In the genomic region with DNA sequence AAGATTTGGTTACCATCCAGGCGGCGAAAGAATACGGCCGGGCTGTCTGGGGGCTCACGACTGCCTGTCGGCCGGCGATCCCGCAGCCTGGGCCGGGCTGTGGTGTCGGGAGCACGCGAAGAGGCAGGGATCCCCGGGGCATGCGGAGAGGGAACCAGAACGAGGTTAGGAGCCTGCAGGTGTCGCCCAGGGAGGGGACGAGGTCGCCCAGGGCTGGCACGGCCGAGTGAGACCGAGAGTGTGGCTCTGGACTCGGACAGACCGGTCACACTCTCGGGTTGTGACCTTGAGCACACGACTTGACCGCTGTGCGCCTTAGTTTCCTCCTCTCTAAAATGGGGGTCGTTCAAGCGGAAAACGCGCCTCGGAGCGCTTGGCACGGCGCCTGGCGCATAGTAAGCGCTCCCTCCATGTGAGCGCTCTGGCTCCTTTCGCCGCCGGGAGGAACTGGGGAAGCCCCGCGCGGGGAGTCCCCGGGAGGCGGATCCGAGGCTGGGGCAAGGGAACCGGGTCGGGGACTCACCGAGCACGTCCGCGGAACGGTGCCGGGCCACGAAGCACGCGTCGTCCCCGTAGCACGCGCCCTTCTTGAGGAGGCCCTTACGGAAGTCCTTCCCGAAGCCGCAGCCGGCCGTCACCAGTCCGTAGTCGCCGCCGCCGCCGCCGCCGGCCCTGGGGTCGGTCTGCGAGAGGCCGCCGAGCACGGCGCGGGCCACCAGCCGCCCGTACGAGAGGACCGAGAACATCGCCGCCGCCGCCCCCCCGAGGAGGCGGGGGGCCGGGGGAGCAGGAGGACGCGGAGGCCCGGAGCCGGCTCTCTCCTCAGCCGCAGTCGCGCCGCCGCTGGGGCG, we compare ENCODE assay signal across 8 cellular contexts. TPM values are rescaled to one million over a fixed set of nuclear protein-coding genes. Genes with fewer than 3 reads are reported as not detected.
DNase-seq lines count a peak whose midpoint lies in the region; ATAC-seq and TF ChIP-seq lines count a peak whose summit lies in the region.

No MANE protein-coding gene starts in this region.

- WGBS in SK-N-SH (ENCODE audit: low lambda C conversion rate), result 13% methylated on average over 3 of the region's 104 CpGs
- 0 to 1% (median 0%) methylated on average over 68 to 104 of the region's 104 CpGs for WGBS in psoas muscle, 3 donors
- WGBS in urinary bladder, result under 1% methylated on average over 104 of the region's 104 CpGs

- H3K4me2 ChIP-seq in BLaER1 treated with 17β-estradiol and CSF1 and Interleukin-3, amounts not matched to agents 10 nM and 100 nM, result peak overlapping the region; percentile 78 to 97 (median 92)
- peak overlapping the region; percentile 82 for H3K4me2 ChIP-seq in SK-N-SH

- peaks cover 18% of the 10 kb centered on the region for H3F3A ChIP-seq in SK-N-SH (replicated peaks; ENCODE audit: insufficient read depth)

- TF ChIP-seq CTCF in SK-N-SH (IDR thresholded peaks at IDR 0.05) (no peak), left ventricle myocardium inferior (IDR thresholded peaks at IDR 0.05; ENCODE audit: borderline replicate concordance) (no peak), psoas muscle (IDR thresholded peaks at IDR 0.05) (no peak)

- peak; percentile 42 for ATAC-seq in GM18909 (IDR thresholded peaks at IDR 0.05; ENCODE audit: poor library complexity, unreplicated experiment)
- peak; percentile 38 for ATAC-seq in HG03175 (IDR thresholded peaks at IDR 0.05; ENCODE audit: unreplicated experiment)
- ATAC-seq in psoas muscle, result peak; percentile 28 to 53 (median 40)

- H2AFZ ChIP-seq in SK-N-SH (ENCODE audit: low read depth), result 0 out of 2 replicates have a peak overlapping the region, but pooled peaks have one; percentile 21

- peaks cover 54% of the 10 kb centered on the region for H3K79me2 ChIP-seq in SK-N-SH (ENCODE audit: insufficient read depth)

- H3K9me3 ChIP-seq in BLaER1 treated with 17β-estradiol and CSF1 and Interleukin-3, amounts not matched to agents 10 nM and 100 nM (replicated peaks in 1 of 11), result peaks cover 0 to 5% (median 0%) of the 10 kb centered on the region in 11 experiments; a peak in 2 of 22 replicates
- H3K9me3 ChIP-seq in SK-N-SH, result no peaks in the 10 kb centered on the region
- no peaks in the 10 kb centered on the region for H3K9me3 ChIP-seq in left ventricle myocardium inferior (replicated peaks)
- no peaks in the 10 kb centered on the region for H3K9me3 ChIP-seq in psoas muscle

- no peak for TF ChIP-seq RAD21 in SK-N-SH (IDR thresholded peaks at IDR 0.05; ENCODE audit: low read length)

- H3K4me1 ChIP-seq in BLaER1 treated with 17β-estradiol and CSF1 and Interleukin-3, amounts not matched to agents 10 nM and 100 nM, result peaks cover 56 to 80% (median 71%) of the 10 kb centered on the region in 10 experiments
- peaks cover 3 to 16% of the 10 kb centered on the region in 2 experiments; a peak in 3 of 4 replicates for H3K4me1 ChIP-seq in SK-N-SH (ENCODE audit: control insufficient read depth in 1 of 2, insufficient read depth in 2 of 2, low read depth in 1 of 2, low read length in 1 of 2)
- peaks cover 82% of the 10 kb centered on the region for H3K4me1 ChIP-seq in left ventricle myocardium inferior
- peaks cover 63% of the 10 kb centered on the region for H3K4me1 ChIP-seq in psoas muscle
- H3K4me1 ChIP-seq in urinary bladder (ENCODE audit: insufficient read depth), result peaks cover 2% of the 10 kb centered on the region

- H3K9me2 ChIP-seq in SK-N-SH, result no peaks in the 10 kb centered on the region

- H3K27ac ChIP-seq in BLaER1 treated with 17β-estradiol and CSF1 and Interleukin-3, amounts not matched to agents 10 nM and 100 nM, result peak overlapping the region; percentile 95 to 99 (median 96)
- H3K27ac ChIP-seq in SK-N-SH (ENCODE audit: low read depth in 2 of 2, low read length in 1 of 2) (peak overlapping the region; percentile 54 to 61), left ventricle myocardium inferior (replicated peaks) (peak overlapping the region; percentile 91), psoas muscle (peak overlapping the region; percentile 97), urinary bladder (ENCODE audit: low read depth) (peak overlapping the region; percentile 88)

- TF ChIP-seq EP300 in SK-N-SH (IDR thresholded peaks at IDR 0.05; ENCODE audit: borderline replicate concordance in 1 of 2, low read depth in 1 of 2, low read length in 1 of 2), result peak in 1 of 2 experiments; percentile 21; a peak in 1 of 4 replicates

- CTCF ChIA-PET in SK-N-SH (lab: Yijun Ruan, JAX), result no interaction called here

- POLR2A ChIA-PET in SK-N-SH (lab: Yijun Ruan, JAX), result no interaction called here

- H3K27me3 ChIP-seq in BLaER1 treated with 17β-estradiol and CSF1 and Interleukin-3, amounts not matched to agents 10 nM and 100 nM, result no peaks in the 10 kb centered on the region
- H3K27me3 ChIP-seq in SK-N-SH (ENCODE audit: insufficient read depth) (no peaks in the 10 kb centered on the region), left ventricle myocardium inferior (ENCODE audit: low read depth) (no peaks in the 10 kb centered on the region), psoas muscle (ENCODE audit: insufficient read depth in 3 of 3, low read length in 2 of 3) (no peaks in the 10 kb centered on the region)

- peak; percentile 84 for DNase-seq in SK-N-SH
- DNase-seq in activated naive CD8-positive, alpha-beta T cell treated with anti-CD3 and anti-CD28 coated beads, Interleukin-2, amount 50 U/mL, for 16 hours (ENCODE audit: low read depth, low spot score), result peak; percentile 59
- peak; percentile 62 for DNase-seq in left ventricle myocardium inferior
- peak; percentile 68 to 84 for DNase-seq in psoas muscle

- peak overlapping the region; percentile 87 to 100 (median 98) for H3K4me3 ChIP-seq in BLaER1 treated with 17β-estradiol and CSF1 and Interleukin-3, amounts not matched to agents 10 nM and 100 nM
- peak overlapping the region; percentile 76 to 77 for H3K4me3 ChIP-seq in SK-N-SH (ENCODE audit: low read depth in 2 of 2, low read length in 1 of 2)
- peak overlapping the region; percentile 75 for H3K4me3 ChIP-seq in left ventricle myocardium inferior
- H3K4me3 ChIP-seq in psoas muscle, result peak overlapping the region; percentile 95
- peak overlapping the region; percentile 96 for H3K4me3 ChIP-seq in urinary bladder (ENCODE audit: low read depth, low read length)

- H3K9ac ChIP-seq in BLaER1 treated with 17β-estradiol and CSF1 and Interleukin-3, amounts not matched to agents 10 nM and 100 nM, result peak overlapping the region; percentile 95 to 99 (median 98)
- peak overlapping the region; percentile 84 for H3K9ac ChIP-seq in SK-N-SH

- intact Hi-C loops in left ventricle myocardium inferior (cut with micrococcal nuclease) (no loop called here), psoas muscle (cut with DNase I) (no loop called here)

- peaks cover 0 to 30% (median 23%) of the 10 kb centered on the region in 11 experiments; a peak in 16 of 22 replicates for H3K36me3 ChIP-seq in BLaER1 treated with 17β-estradiol and CSF1 and Interleukin-3, amounts not matched to agents 10 nM and 100 nM
- H3K36me3 ChIP-seq in SK-N-SH (replicated peaks in 1 of 2; ENCODE audit: control insufficient read depth in 1 of 2, insufficient read depth in 2 of 2, low read length in 1 of 2) (no peaks in the 10 kb centered on the region), left ventricle myocardium inferior (no peaks in the 10 kb centered on the region), psoas muscle (ENCODE audit: insufficient read depth in 1 of 2, low read depth in 1 of 2) (no peaks in the 10 kb centered on the region), urinary bladder (ENCODE audit: insufficient read depth) (no peaks in the 10 kb centered on the region)

- H4K20me1 ChIP-seq in BLaER1 treated with 17β-estradiol and CSF1 and Interleukin-3, amounts not matched to agents 10 nM and 100 nM, result peaks cover 46 to 54% (median 51%) of the 10 kb centered on the region in 11 experiments
- H4K20me1 ChIP-seq in SK-N-SH (ENCODE audit: insufficient read depth), result peaks cover 38% of the 10 kb centered on the region

TF ChIP-seq in SK-N-SH, 30 proteins besides CTCF, POLR2A, EP300 and RAD21:
- TF ChIP-seq MXI1 (IDR thresholded peaks at IDR 0.05; ENCODE audit: low read depth, low read length), result no peak; the same call in 1 of the 2 replicates
- 0 out of 2 replicates have a peak, but pooled peaks have one; percentile 15 for TF ChIP-seq NFIC (IDR thresholded peaks at IDR 0.05; ENCODE audit: borderline replicate concordance)
- TF ChIP-seq SMC3 (IDR thresholded peaks at IDR 0.05; ENCODE audit: low read depth, low read length), result no peak
- TF ChIP-seq, protein P1, sequence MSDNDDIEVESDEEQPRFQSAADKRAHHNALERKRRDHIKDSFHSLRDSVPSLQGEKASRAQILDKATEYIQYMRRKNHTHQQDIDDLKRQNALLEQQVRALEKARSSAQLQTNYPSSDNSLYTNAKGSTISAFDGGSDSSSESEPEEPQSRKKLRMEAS (IDR thresholded peaks at IDR 0.05; ENCODE audit: low read depth), result peak; percentile 52; the same call in 1 of the 2 replicates
- peak; percentile 6; the same call in 1 of the 2 replicates for TF ChIP-seq SIN3A (IDR thresholded peaks at IDR 0.05; ENCODE audit: borderline replicate concordance, low read depth, low read length)

RNA-seq across cellular contexts. Expression of a gene that starts 0.6 kb away (rescaled TPM):
- polyA plus RNA-seq in SK-N-SH (2012; rRNA removed), result 9.6 and 14.0 TPM in 2 replicates
- polyA plus RNA-seq in SK-N-SH (2012; cell fraction: cytosol; rRNA removed), result 13.7 and 14.2 TPM in 2 replicates
- 4.8 and 9.6 TPM in 2 replicates for polyA plus RNA-seq in SK-N-SH (2012; cell fraction: nucleus; rRNA removed)
- total RNA-seq in left ventricle myocardium inferior, result 103 TPM
- 100 to 1,000 TPM in 2 of 4 donors, 10 to 100 TPM in 2; 61.1 to 213 (median 86.7) TPM for total RNA-seq in psoas muscle
- 100 to 1,000 TPM in 1 of 3 donors, 10 to 100 TPM in 2; 54.6 to 134 (median 65.4) TPM for polyA plus RNA-seq in psoas muscle
- total RNA-seq in urinary bladder, result 15.0 TPM
- 20.8 TPM for polyA plus RNA-seq in urinary bladder

RNA-seq across cellular contexts. Expression of a gene that starts 31.4 kb away (rescaled TPM):
- polyA plus RNA-seq in SK-N-SH (2012; rRNA removed), result 40.2 and 43.2 TPM in 2 replicates
- polyA plus RNA-seq in SK-N-SH (2012; cell fraction: cytosol; rRNA removed), result 45.6 and 47.0 TPM in 2 replicates
- polyA plus RNA-seq in SK-N-SH (2012; cell fraction: nucleus; rRNA removed), result 110 and 120 TPM in 2 replicates
- 21.6 TPM for total RNA-seq in left ventricle myocardium inferior
- 10 to 100 TPM in 3 of 4 donors, 1 to 10 TPM in 1; 8.6 to 23.5 (median 12.7) TPM for total RNA-seq in psoas muscle
- polyA plus RNA-seq in psoas muscle, result 10 to 100 TPM in 2 of 3 donors, 1 to 10 TPM in 1; 4.0 to 24.7 (median 12.1) TPM
- total RNA-seq in urinary bladder, result 82.5 TPM
- polyA plus RNA-seq in urinary bladder, result 22.5 TPM

Comparison
In these comparisons a context has a peak if more than half of its experiments do, and no peak if none do; other contexts are left out.
1. Peak in every context shown above with its lines: DNase-seq, ATAC-seq, H3K4me3 ChIP-seq and H3K27ac ChIP-seq.